Comparison of ENCODE assay signal across 1 cellular context in the genomic region with DNA sequence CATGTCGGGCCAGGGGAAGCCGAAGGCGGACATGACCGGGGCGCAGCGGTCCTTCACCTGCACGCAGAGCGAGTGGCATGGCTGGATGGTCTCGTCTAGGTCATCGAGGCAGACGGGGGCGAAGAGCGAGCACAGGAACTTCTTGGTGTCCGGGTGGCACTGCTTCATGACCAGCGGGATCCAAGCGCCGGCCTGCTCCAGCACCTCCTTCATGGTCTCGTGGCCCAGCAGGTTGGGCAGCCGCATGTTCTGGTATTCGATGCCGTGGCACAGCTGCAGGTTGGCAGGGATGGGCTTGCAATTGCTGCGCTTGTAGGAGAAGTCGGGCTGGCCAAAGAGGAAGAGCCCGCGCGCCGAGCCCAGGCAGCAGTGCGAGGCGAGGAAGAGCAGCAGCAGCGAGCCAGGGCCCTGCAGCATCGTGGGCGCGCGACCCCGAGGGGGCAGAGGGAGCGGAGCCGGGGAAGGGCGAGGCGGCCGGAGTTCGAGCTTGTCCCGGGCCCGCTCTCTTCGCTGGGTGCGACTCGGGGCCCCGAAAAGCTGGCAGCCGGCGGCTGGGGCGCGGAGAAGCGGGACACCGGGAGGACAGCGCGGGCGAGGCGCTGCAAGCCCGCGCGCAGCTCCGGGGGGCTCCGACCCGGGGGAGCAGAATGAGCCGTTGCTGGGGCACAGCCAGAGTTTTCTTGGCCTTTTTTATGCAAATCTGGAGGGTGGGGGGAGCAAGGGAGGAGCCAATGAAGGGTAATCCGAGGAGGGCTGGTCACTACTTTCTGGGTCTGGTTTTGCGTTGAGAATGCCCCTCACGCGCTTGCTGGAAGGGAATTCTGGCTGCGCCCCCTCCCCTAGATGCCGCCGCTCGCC.
A peak's percentile ranks its signal among the peaks of the same experiment; 100 is the strongest.
TF ChIP-seq lines count a peak whose summit lies in the region.

A gene with protein sequence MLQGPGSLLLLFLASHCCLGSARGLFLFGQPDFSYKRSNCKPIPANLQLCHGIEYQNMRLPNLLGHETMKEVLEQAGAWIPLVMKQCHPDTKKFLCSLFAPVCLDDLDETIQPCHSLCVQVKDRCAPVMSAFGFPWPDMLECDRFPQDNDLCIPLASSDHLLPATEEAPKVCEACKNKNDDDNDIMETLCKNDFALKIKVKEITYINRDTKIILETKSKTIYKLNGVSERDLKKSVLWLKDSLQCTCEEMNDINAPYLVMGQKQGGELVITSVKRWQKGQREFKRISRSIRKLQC (minus strand): TSS at position 665 of the 858 bp plus-strand sequence. CDS start 248 bp downstream, at position 417.

TF ChIP-seq in WTC11, 78 proteins besides CTCF, POLR2A, EP300 and RAD21 (continued from another document):
- TF ChIP-seq, protein P1, sequence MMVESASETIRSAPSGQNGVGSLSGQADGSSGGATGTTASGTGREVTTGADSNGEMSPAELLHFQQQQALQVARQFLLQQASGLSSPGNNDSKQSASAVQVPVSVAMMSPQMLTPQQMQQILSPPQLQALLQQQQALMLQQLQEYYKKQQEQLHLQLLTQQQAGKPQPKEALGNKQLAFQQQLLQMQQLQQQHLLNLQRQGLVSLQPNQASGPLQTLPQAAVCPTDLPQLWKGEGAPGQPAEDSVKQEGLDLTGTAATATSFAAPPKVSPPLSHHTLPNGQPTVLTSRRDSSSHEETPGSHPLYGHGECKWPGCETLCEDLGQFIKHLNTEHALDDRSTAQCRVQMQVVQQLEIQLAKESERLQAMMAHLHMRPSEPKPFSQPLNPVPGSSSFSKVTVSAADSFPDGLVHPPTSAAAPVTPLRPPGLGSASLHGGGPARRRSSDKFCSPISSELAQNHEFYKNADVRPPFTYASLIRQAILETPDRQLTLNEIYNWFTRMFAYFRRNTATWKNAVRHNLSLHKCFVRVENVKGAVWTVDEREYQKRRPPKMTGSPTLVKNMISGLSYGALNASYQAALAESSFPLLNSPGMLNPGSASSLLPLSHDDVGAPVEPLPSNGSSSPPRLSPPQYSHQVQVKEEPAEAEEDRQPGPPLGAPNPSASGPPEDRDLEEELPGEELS (CRISPR knock-in tag; IDR thresholded peaks at IDR 0.05) = no peak; the same call in 1 of the 2 replicates
- TF ChIP-seq MXD4 (CRISPR knock-in tag; IDR thresholded peaks at IDR 0.05; ENCODE audit: borderline replicate concordance) = no peak
- peak; percentile 94 for TF ChIP-seq ZNF423 (CRISPR knock-in tag; IDR thresholded peaks at IDR 0.05)
- TF ChIP-seq MYBL2 (CRISPR knock-in tag; IDR thresholded peaks at IDR 0.05) = no peak; the same call in 1 of the 2 replicates
- TF ChIP-seq, protein P2, sequence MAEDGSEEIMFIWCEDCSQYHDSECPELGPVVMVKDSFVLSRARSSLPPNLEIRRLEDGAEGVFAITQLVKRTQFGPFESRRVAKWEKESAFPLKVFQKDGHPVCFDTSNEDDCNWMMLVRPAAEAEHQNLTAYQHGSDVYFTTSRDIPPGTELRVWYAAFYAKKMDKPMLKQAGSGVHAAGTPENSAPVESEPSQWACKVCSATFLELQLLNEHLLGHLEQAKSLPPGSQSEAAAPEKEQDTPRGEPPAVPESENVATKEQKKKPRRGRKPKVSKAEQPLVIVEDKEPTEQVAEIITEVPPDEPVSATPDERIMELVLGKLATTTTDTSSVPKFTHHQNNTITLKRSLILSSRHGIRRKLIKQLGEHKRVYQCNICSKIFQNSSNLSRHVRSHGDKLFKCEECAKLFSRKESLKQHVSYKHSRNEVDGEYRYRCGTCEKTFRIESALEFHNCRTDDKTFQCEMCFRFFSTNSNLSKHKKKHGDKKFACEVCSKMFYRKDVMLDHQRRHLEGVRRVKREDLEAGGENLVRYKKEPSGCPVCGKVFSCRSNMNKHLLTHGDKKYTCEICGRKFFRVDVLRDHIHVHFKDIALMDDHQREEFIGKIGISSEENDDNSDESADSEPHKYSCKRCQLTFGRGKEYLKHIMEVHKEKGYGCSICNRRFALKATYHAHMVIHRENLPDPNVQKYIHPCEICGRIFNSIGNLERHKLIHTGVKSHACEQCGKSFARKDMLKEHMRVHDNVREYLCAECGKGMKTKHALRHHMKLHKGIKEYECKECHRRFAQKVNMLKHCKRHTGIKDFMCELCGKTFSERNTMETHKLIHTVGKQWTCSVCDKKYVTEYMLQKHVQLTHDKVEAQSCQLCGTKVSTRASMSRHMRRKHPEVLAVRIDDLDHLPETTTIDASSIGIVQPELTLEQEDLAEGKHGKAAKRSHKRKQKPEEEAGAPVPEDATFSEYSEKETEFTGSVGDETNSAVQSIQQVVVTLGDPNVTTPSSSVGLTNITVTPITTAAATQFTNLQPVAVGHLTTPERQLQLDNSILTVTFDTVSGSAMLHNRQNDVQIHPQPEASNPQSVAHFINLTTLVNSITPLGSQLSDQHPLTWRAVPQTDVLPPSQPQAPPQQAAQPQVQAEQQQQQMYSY (CRISPR knock-in tag; IDR thresholded peaks at IDR 0.05) = no peak
- TF ChIP-seq SMAD3 (CRISPR knock-in tag; IDR thresholded peaks at IDR 0.05; ENCODE audit: borderline replicate concordance) = no peak; the same call in 1 of the 2 replicates
